In the genomic region with DNA sequence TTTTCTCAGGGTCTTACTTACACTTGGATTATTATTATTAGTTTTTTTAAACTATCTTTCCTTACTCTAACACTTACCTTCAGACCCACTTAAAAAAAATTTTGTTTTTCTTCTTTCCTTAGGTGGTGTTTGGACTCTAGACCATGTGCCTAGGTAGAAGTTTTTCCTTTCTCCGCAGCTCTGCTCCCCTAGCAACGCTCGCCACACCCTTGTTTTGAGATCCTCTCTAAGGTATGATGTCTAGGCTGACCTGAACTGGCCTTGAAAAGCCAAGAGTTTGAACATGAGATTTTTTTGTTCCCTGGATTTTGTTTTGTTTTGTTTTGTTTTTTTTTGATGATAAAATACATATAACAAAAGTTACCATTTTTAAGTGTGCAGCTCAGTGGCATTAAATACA, we compare ENCODE assay signal across 24 cellular contexts. TPM values are rescaled to one million over a fixed set of nuclear protein-coding genes. Genes with fewer than 3 reads are reported as not detected.
DNase-seq lines count a peak whose midpoint lies in the region; ATAC-seq, FAIRE-seq and TF ChIP-seq lines count a peak whose summit lies in the region.
"Had no signal": no experiment of that assay in that cellular context is flagged by ENCODE, and none has a peak within 500 bp of the region (broad histone marks: within the 10 kb centered on the region; RNA-seq: fewer than 3 reads in every experiment).

No MANE protein-coding gene starts in this region.

- no peak for TF ChIP-seq EP300 in HepG2 (IDR thresholded peaks at IDR 0.05; ENCODE audit: low read depth in 2 of 2, low read length in 2 of 2)
- no peak for TF ChIP-seq EP300 in HepG2 (CRISPR knock-in tag; IDR thresholded peaks at IDR 0.05; ENCODE audit: borderline replicate concordance)
- TF ChIP-seq EP300 in SK-N-SH (IDR thresholded peaks at IDR 0.05; ENCODE audit: borderline replicate concordance in 1 of 2, low read depth in 1 of 2, low read length in 1 of 2): no peak

- H3K9ac ChIP-seq in HepG2 (ENCODE audit: insufficient read depth, low read depth, low read length): no peak overlapping the region
- H3K9ac ChIP-seq in subcutaneous abdominal adipose tissue (ENCODE audit: low read length in 5 of 5): peak overlapping the region in 2 of 5 donors; percentile 66 to 67
- H3K9ac ChIP-seq in SK-N-SH: no peak overlapping the region
- H3K9ac ChIP-seq: parathyroid adenoma had no signal

- H3K27ac Mint-ChIP-seq in T-helper 17 cell: peak overlapping the region; percentile 57

- TF ChIP-seq POLR2A in right lobe of liver (IDR thresholded peaks at IDR 0.05) (no peak), HepG2 (IDR thresholded peaks at IDR 0.05; ENCODE audit: insufficient read depth in 1 of 2, low read depth in 2 of 2, low read length in 2 of 2) (no peak)

- H3K4me3 Mint-ChIP-seq in T-helper 17 cell: no peak overlapping the region
- H3K4me3 Mint-ChIP-seq: nephron had no signal

- DNase-seq in right lobe of liver (no peak), HepG2 (ENCODE audit: low spot score) (no peak), T-helper 17 cell (no peak), mucosa of descending colon (no peak), SK-N-SH (no peak), RPMI8226 (no peak)
- DNase-seq: activated CD4-positive, alpha-beta T cell treated with anti-CD3 and anti-CD28 coated beads for 1 hour; activated effector memory CD4-positive, alpha-beta T cell treated with anti-CD3 and anti-CD28 coated beads, Interleukin-2, amount 50 U/mL, for 16 hours; body of pancreas; cerebellar nuclear complex; islet precursor cell; Kasumi-1; midbrain; NCI-H1436 treated with DMSO at 0.1 percent for 48 hours; right cardiac atrium; stimulated activated CD4-positive, alpha-beta T cell treated with anti-CD3 and anti-CD28 coated beads, Interleukin-2, amount 100 ng/mL, for 48 hours; testis had no signal

- H2AFZ ChIP-seq in HepG2 (ENCODE audit: low read length) (no peak overlapping the region), SK-N-SH (ENCODE audit: low read depth) (no peak overlapping the region)
- H2AFZ ChIP-seq: parathyroid adenoma had no signal

- H3K27me3 ChIP-seq in right lobe of liver (no peaks in the 10 kb centered on the region), HepG2 (ENCODE audit: control insufficient read depth in 1 of 2, insufficient read depth in 2 of 2, low read length in 2 of 2) (no peaks in the 10 kb centered on the region), subcutaneous abdominal adipose tissue (ENCODE audit: control insufficient read depth in 5 of 5, insufficient read depth in 4 of 5, low read length in 5 of 5) (no peaks in the 10 kb centered on the region), SK-N-SH (ENCODE audit: insufficient read depth) (no peaks in the 10 kb centered on the region)
- H3K27me3 ChIP-seq: body of pancreas, testis had no signal

- no peaks in the 10 kb centered on the region for H3K9me2 ChIP-seq in SK-N-SH

- peak overlapping the region in 2 of 3 donors; percentile 86 to 87 for H3K27ac ChIP-seq in right lobe of liver
- H3K27ac ChIP-seq in HepG2 (ENCODE audit: extremely low read length, insufficient read depth, low read length): no peak overlapping the region
- H3K27ac ChIP-seq in subcutaneous abdominal adipose tissue (ENCODE audit: low read depth, low read length): peak overlapping the region; percentile 45
- no peak overlapping the region for H3K27ac ChIP-seq in SK-N-SH (ENCODE audit: low read depth in 2 of 2, low read length in 1 of 2)
- H3K27ac ChIP-seq: body of pancreas, HL-60, parathyroid adenoma, RWPE1, testis had no signal

- no peak overlapping the region for H3K4me2 ChIP-seq in HepG2 (ENCODE audit: low read depth, low read length)
- H3K4me2 ChIP-seq in SK-N-SH: no peak overlapping the region

- peaks cover 75% of the 10 kb centered on the region for H3K79me2 ChIP-seq in HepG2 (ENCODE audit: insufficient read depth, low read length)
- peaks cover 97% of the 10 kb centered on the region for H3K79me2 ChIP-seq in SK-N-SH (ENCODE audit: insufficient read depth)

- CTCF ChIA-PET in HepG2 (lab: Yijun Ruan, JAX; ENCODE audit: low intra/inter-chr PET ratio, low total read pairs): no interaction called here
- CTCF ChIA-PET in SK-N-SH (lab: Yijun Ruan, JAX): interaction anchor here (1.2 to 1.3 kb wide), 2 partner anchors 12 to 16 kb away, joined by 3 to 6 read pairs; no protein-coding TSS in a partner anchor

- peaks cover 0 to 51% (median 24%) of the 10 kb centered on the region in 4 donors for H3K4me1 ChIP-seq in right lobe of liver
- H3K4me1 ChIP-seq in HepG2 (ENCODE audit: insufficient read depth, low read length): peaks cover 35% of the 10 kb centered on the region
- peaks cover 31% of the 10 kb centered on the region for H3K4me1 ChIP-seq in mucosa of descending colon (ENCODE audit: low read depth)
- peaks cover 5 to 48% (median 42%) of the 10 kb centered on the region in 5 donors for H3K4me1 ChIP-seq in subcutaneous abdominal adipose tissue (ENCODE audit: control insufficient read depth in 5 of 5, insufficient read depth in 5 of 5, low read length in 5 of 5)
- H3K4me1 ChIP-seq in SK-N-SH (ENCODE audit: control insufficient read depth in 1 of 2, insufficient read depth in 2 of 2, low read depth in 1 of 2, low read length in 1 of 2): peaks cover 0 to 21% of the 10 kb centered on the region in 2 experiments; a peak in 3 of 4 replicates

- no peaks in the 10 kb centered on the region for H3F3A ChIP-seq in SK-N-SH (replicated peaks; ENCODE audit: insufficient read depth)

- WGBS in right lobe of liver (ENCODE audit: insufficient coverage, low coverage, low lambda C conversion rate, missing lambda C conversion rate): 84% methylated on average over 3 of the region's 3 CpGs
- 97% methylated on average over 3 of the region's 3 CpGs for WGBS in HepG2 (ENCODE audit: low lambda C conversion rate)
- WGBS in SK-N-SH (ENCODE audit: low lambda C conversion rate): 90% methylated on average over 3 of the region's 3 CpGs

- ATAC-seq in right lobe of liver (no peak), HepG2 (no peak), T-helper 17 cell (no peak), mucosa of descending colon (peak; percentile 62), HG02981 (IDR thresholded peaks at IDR 0.05; ENCODE audit: unreplicated experiment) (no peak)
- ATAC-seq: body of pancreas, right cardiac atrium had no signal

- 0 out of 2 replicates have a peak, but pooled peaks cover 5% of the 10 kb centered on the region for H4K20me1 ChIP-seq in HepG2 (ENCODE audit: insufficient read depth, low read length)
- H4K20me1 ChIP-seq in SK-N-SH (ENCODE audit: insufficient read depth): peaks cover 55% of the 10 kb centered on the region

- in situ Hi-C loops in HepG2 (cut with HindIII; ENCODE audit: extremely low pct_ligation_motif_present, low pct_unique_long_range_greater_than_20kb): no loop called here

- no peak overlapping the region for H3K4me3 ChIP-seq in right lobe of liver
- no peak overlapping the region for H3K4me3 ChIP-seq in HepG2 (replicated peaks in 1 of 3; ENCODE audit: insufficient read depth in 1 of 3, low read depth in 2 of 3, low read length in 3 of 3)
- H3K4me3 ChIP-seq in mucosa of descending colon: no peak overlapping the region
- no peak overlapping the region for H3K4me3 ChIP-seq in subcutaneous abdominal adipose tissue (ENCODE audit: low read depth in 1 of 5, low read length in 5 of 5)
- no peak overlapping the region for H3K4me3 ChIP-seq in SK-N-SH (ENCODE audit: low read depth in 2 of 2, low read length in 1 of 2)
- H3K4me3 ChIP-seq: body of pancreas, testis had no signal

- peaks cover 14% of the 10 kb centered on the region for H3K36me3 Mint-ChIP-seq in T-helper 17 cell (ENCODE audit: low read depth)

- no peaks in the 10 kb centered on the region for H3K9me3 ChIP-seq in right lobe of liver
- H3K9me3 ChIP-seq in HepG2 (ENCODE audit: low read length): no peaks in the 10 kb centered on the region
- H3K9me3 ChIP-seq in T-helper 17 cell (ENCODE audit: control insufficient read depth, low read length, poor library complexity, severe bottlenecking): no peaks in the 10 kb centered on the region
- H3K9me3 ChIP-seq in mucosa of descending colon: no peaks in the 10 kb centered on the region
- no peaks in the 10 kb centered on the region for H3K9me3 ChIP-seq in subcutaneous abdominal adipose tissue (ENCODE audit: control insufficient read depth in 5 of 5, low read length in 5 of 5)
- H3K9me3 ChIP-seq in SK-N-SH: no peaks in the 10 kb centered on the region
- H3K9me3 ChIP-seq: body of pancreas, testis had no signal

- peaks cover 29% of the 10 kb centered on the region for H3K4me1 Mint-ChIP-seq in T-helper 17 cell

- intact Hi-C loops in right lobe of liver (cut with DNase I) (no loop called here), HepG2 (cut with micrococcal nuclease; ENCODE audit: unreplicated experiment) (no loop called here), mucosa of descending colon (cut with DNase I, micrococcal nuclease) (no loop called here)

- TF ChIP-seq CTCF in right lobe of liver (IDR thresholded peaks at IDR 0.05): no peak
- no peak for TF ChIP-seq CTCF in HepG2 (CRISPR knock-in tag; IDR thresholded peaks at IDR 0.05)
- no peak for TF ChIP-seq CTCF in mucosa of descending colon (IDR thresholded peaks at IDR 0.05)
- TF ChIP-seq CTCF in SK-N-SH (IDR thresholded peaks at IDR 0.05): no peak

- no peak for FAIRE-seq in HepG2 (lab: Jason Lieb, UNC)
- FAIRE-seq: GM12891 had no signal

- TF ChIP-seq RAD21 in HepG2 (CRISPR knock-in tag; IDR thresholded peaks at IDR 0.05) (no peak), SK-N-SH (IDR thresholded peaks at IDR 0.05; ENCODE audit: low read length) (no peak)

- no TSS peak for BruUV-seq in HepG2 (replicated peaks; lab: Mats Ljungman, UMichigan)

- no peaks in the 10 kb centered on the region for H3K27me3 Mint-ChIP-seq in T-helper 17 cell

- POLR2A ChIA-PET in HepG2 (lab: Yijun Ruan, JAX) (interaction anchor here (1.1 kb wide), 1 partner anchor 53 kb away, joined by 3 read pairs; no protein-coding TSS in a partner anchor), SK-N-SH (lab: Yijun Ruan, JAX) (interaction anchor here (0.6 kb wide), 1 partner anchor 33 kb away, joined by 3 read pairs; no protein-coding TSS in a partner anchor)

- H3K36me3 ChIP-seq in right lobe of liver: peaks cover 0 to 18% (median 6%) of the 10 kb centered on the region in 4 donors
- peaks cover 12 to 27% of the 10 kb centered on the region in 2 experiments for H3K36me3 ChIP-seq in HepG2 (replicated peaks in 1 of 2; ENCODE audit: control insufficient read depth in 1 of 2, insufficient read depth in 2 of 2, low read length in 2 of 2)
- no peaks in the 10 kb centered on the region for H3K36me3 ChIP-seq in mucosa of descending colon (ENCODE audit: low read depth)
- H3K36me3 ChIP-seq in subcutaneous abdominal adipose tissue (ENCODE audit: control insufficient read depth in 5 of 5, insufficient read depth in 5 of 5, low read length in 5 of 5): peaks cover 8 to 39% (median 21%) of the 10 kb centered on the region in 5 donors
- H3K36me3 ChIP-seq in SK-N-SH (replicated peaks in 1 of 2; ENCODE audit: control insufficient read depth in 1 of 2, insufficient read depth in 2 of 2, low read length in 1 of 2): peaks cover 4 to 21% of the 10 kb centered on the region in 2 experiments

RNA-seq across cellular contexts. Expression of gene ZNF592, which starts 16.2 kb away (rescaled TPM):
- total RNA-seq in right lobe of liver (10 to 100 TPM; 10.8 to 13.2 (median 12.1) TPM), HepG2 (2016; rRNA removed; fragmentation: Illumina TruSeq; extraction: Trizol) (8.2 and 8.6 TPM in 2 replicates), T-helper 17 cell (10 to 100 TPM; 33.8 to 36.5 TPM), mucosa of descending colon (10 to 100 TPM; 29.4 to 35.3 (median 33.4) TPM)
- total RNA-seq in HepG2 (2016; cell fraction: cytosol; rRNA removed; fragmentation: Illumina TruSeq; extraction: Trizol; ENCODE audit: low read depth): 1.7 and 1.8 TPM in 2 replicates
- total RNA-seq in HepG2 (2016; cell fraction: insoluble cytoplasmic fraction; rRNA removed; fragmentation: Illumina TruSeq; extraction: Trizol): 6.8 and 8.5 TPM in 2 replicates
- 8.4 and 9.5 TPM in 2 replicates for total RNA-seq in HepG2 (2016; cell fraction: membrane; rRNA removed; fragmentation: Illumina TruSeq; extraction: Trizol)
- total RNA-seq in HepG2 (2016; cell fraction: nucleus; rRNA removed; fragmentation: Illumina TruSeq; extraction: Trizol): 7.9 and 9.7 TPM in 2 replicates
- polyA plus RNA-seq in HepG2 (2011; rRNA removed) (9.8 and 11.1 TPM in 2 replicates), SK-N-SH (2012; rRNA removed) (8.0 and 8.7 TPM in 2 replicates)
- polyA plus RNA-seq in HepG2 (2011; cell fraction: cytosol; rRNA removed): 6.3 and 8.1 TPM in 2 replicates
- 20.4 and 23.3 TPM in 2 replicates for polyA plus RNA-seq in HepG2 (2011; cell fraction: nucleus; rRNA removed)
- 12.5 and 12.7 TPM in 2 replicates for polyA plus RNA-seq in HepG2 (2012)
- 3.1 and 4.1 TPM in 2 replicates for polyA plus RNA-seq in HepG2 (2016; cell fraction: cytosol; fragmentation: Illumina TruSeq; extraction: Trizol; ENCODE audit: low read depth)
- polyA plus RNA-seq in HepG2 (2016; cell fraction: insoluble cytoplasmic fraction; fragmentation: Illumina TruSeq; extraction: Trizol; ENCODE audit: low read depth): 9.8 and 14.4 TPM in 2 replicates
- polyA plus RNA-seq in HepG2 (2016; cell fraction: membrane; fragmentation: Illumina TruSeq; extraction: Trizol; ENCODE audit: low read depth): 12.8 and 14.8 TPM in 2 replicates
- polyA plus RNA-seq in HepG2 (2016; cell fraction: nucleus; fragmentation: Illumina TruSeq; extraction: Trizol; ENCODE audit: insufficient read depth, low read depth): 17.8 and 21.0 TPM in 2 replicates
- 18.8 and 22.0 TPM in 2 replicates for polyA minus RNA-seq in HepG2 (2011; rRNA and poly(A)+ RNA removed; ENCODE audit: low replicate concordance)
- polyA minus RNA-seq in HepG2 (2011; cell fraction: cytosol; rRNA and poly(A)+ RNA removed): 8.2 and 9.7 TPM in 2 replicates
- 13.8 and 15.7 TPM in 2 replicates for polyA minus RNA-seq in HepG2 (2011; cell fraction: nucleus; rRNA and poly(A)+ RNA removed)
- polyA plus RNA-seq in SK-N-SH (2012; cell fraction: cytosol; rRNA removed): 4.2 and 5.8 TPM in 2 replicates
- 18.7 and 18.8 TPM in 2 replicates for polyA plus RNA-seq in SK-N-SH (2012; cell fraction: nucleus; rRNA removed)

RNA-seq across cellular contexts. Expression of gene SEC11A, which starts 48.6 kb away (rescaled TPM):
- total RNA-seq in right lobe of liver: 10 to 100 TPM; 58.7 to 71.5 (median 65.3) TPM
- total RNA-seq in HepG2 (2016; rRNA removed; fragmentation: Illumina TruSeq; extraction: Trizol): 194 and 230 TPM in 2 replicates
- 209 and 247 TPM in 2 replicates for total RNA-seq in HepG2 (2016; cell fraction: cytosol; rRNA removed; fragmentation: Illumina TruSeq; extraction: Trizol; ENCODE audit: low read depth)
- total RNA-seq in HepG2 (2016; cell fraction: insoluble cytoplasmic fraction; rRNA removed; fragmentation: Illumina TruSeq; extraction: Trizol): 197 and 238 TPM in 2 replicates
- total RNA-seq in HepG2 (2016; cell fraction: membrane; rRNA removed; fragmentation: Illumina TruSeq; extraction: Trizol): 313 and 374 TPM in 2 replicates
- total RNA-seq in HepG2 (2016; cell fraction: nucleus; rRNA removed; fragmentation: Illumina TruSeq; extraction: Trizol): 129 and 147 TPM in 2 replicates
- polyA plus RNA-seq in HepG2 (2011; rRNA removed): 107 and 141 TPM in 2 replicates
- 74.2 and 119 TPM in 2 replicates for polyA plus RNA-seq in HepG2 (2011; cell fraction: cytosol; rRNA removed)
- polyA plus RNA-seq in HepG2 (2011; cell fraction: nucleus; rRNA removed): 17.5 and 29.2 TPM in 2 replicates
- polyA plus RNA-seq in HepG2 (2012): 188 and 211 TPM in 2 replicates
- 239 and 241 TPM in 2 replicates for polyA plus RNA-seq in HepG2 (2016; cell fraction: cytosol; fragmentation: Illumina TruSeq; extraction: Trizol; ENCODE audit: low read depth)
- 215 TPM in 2 replicates for polyA plus RNA-seq in HepG2 (2016; cell fraction: insoluble cytoplasmic fraction; fragmentation: Illumina TruSeq; extraction: Trizol; ENCODE audit: low read depth)
- polyA plus RNA-seq in HepG2 (2016; cell fraction: membrane; fragmentation: Illumina TruSeq; extraction: Trizol; ENCODE audit: low read depth): 325 and 350 TPM in 2 replicates
- 211 and 253 TPM in 2 replicates for polyA plus RNA-seq in HepG2 (2016; cell fraction: nucleus; fragmentation: Illumina TruSeq; extraction: Trizol; ENCODE audit: insufficient read depth, low read depth)
- 37.6 and 79.1 TPM in 2 replicates for polyA minus RNA-seq in HepG2 (2011; rRNA and poly(A)+ RNA removed; ENCODE audit: low replicate concordance)
- polyA minus RNA-seq in HepG2 (2011; cell fraction: cytosol; rRNA and poly(A)+ RNA removed): 39.8 and 41.3 TPM in 2 replicates
- polyA minus RNA-seq in HepG2 (2011; cell fraction: nucleus; rRNA and poly(A)+ RNA removed): 32.6 and 34.2 TPM in 2 replicates
- 10 to 100 TPM; 53.1 to 67.7 TPM for total RNA-seq in T-helper 17 cell
- total RNA-seq in mucosa of descending colon: 100 to 1,000 TPM; 112 to 143 (median 119) TPM
- 107 and 134 TPM in 2 replicates for polyA plus RNA-seq in SK-N-SH (2012; rRNA removed)
- 179 and 266 TPM in 2 replicates for polyA plus RNA-seq in SK-N-SH (2012; cell fraction: cytosol; rRNA removed)
- polyA plus RNA-seq in SK-N-SH (2012; cell fraction: nucleus; rRNA removed): 16.4 and 38.3 TPM in 2 replicates

RNA-seq across cellular contexts. Expression of gene ALPK3, which starts 52.6 kb away (rescaled TPM):
- total RNA-seq in right lobe of liver (10 to 100 TPM in 1 of 6 experiments, 1 to 10 TPM in 5; 1.3 to 12.5 (median 5.5) TPM), HepG2 (2016; rRNA removed; fragmentation: Illumina TruSeq; extraction: Trizol) (0.03 and 0.04 TPM in 2 replicates), T-helper 17 cell (under 1 TPM; 0.15 to 0.78 TPM), mucosa of descending colon (10 to 100 TPM in 1 of 3 donors, 1 to 10 TPM in 2; 1.3 to 15.3 (median 1.9) TPM)
- under 0.01 TPM in 1 of 2 replicates, not detected in the other for total RNA-seq in HepG2 (2016; cell fraction: cytosol; rRNA removed; fragmentation: Illumina TruSeq; extraction: Trizol; ENCODE audit: low read depth)
- 0.03 and 0.04 TPM in 2 replicates for total RNA-seq in HepG2 (2016; cell fraction: insoluble cytoplasmic fraction; rRNA removed; fragmentation: Illumina TruSeq; extraction: Trizol)
- total RNA-seq in HepG2 (2016; cell fraction: membrane; rRNA removed; fragmentation: Illumina TruSeq; extraction: Trizol): not detected in 2 replicates
- 0.03 and 0.34 TPM in 2 replicates for total RNA-seq in HepG2 (2016; cell fraction: nucleus; rRNA removed; fragmentation: Illumina TruSeq; extraction: Trizol)
- polyA plus RNA-seq in HepG2 (2011; rRNA removed) (0.10 and 0.42 TPM in 2 replicates), SK-N-SH (2012; rRNA removed) (0.16 TPM in 2 replicates)
- 0.03 and 0.05 TPM in 2 replicates for polyA plus RNA-seq in HepG2 (2011; cell fraction: cytosol; rRNA removed)
- 0.31 and 0.56 TPM in 2 replicates for polyA plus RNA-seq in HepG2 (2011; cell fraction: nucleus; rRNA removed)
- polyA plus RNA-seq in HepG2 (2012): 0.13 and 0.16 TPM in 2 replicates
- polyA plus RNA-seq in HepG2 (2016; cell fraction: cytosol; fragmentation: Illumina TruSeq; extraction: Trizol; ENCODE audit: low read depth): not detected in 2 replicates
- 0.02 TPM in 1 of 2 replicates, not detected in the other for polyA plus RNA-seq in HepG2 (2016; cell fraction: insoluble cytoplasmic fraction; fragmentation: Illumina TruSeq; extraction: Trizol; ENCODE audit: low read depth)
- polyA plus RNA-seq in HepG2 (2016; cell fraction: membrane; fragmentation: Illumina TruSeq; extraction: Trizol; ENCODE audit: low read depth): not detected in 2 replicates
- polyA plus RNA-seq in HepG2 (2016; cell fraction: nucleus; fragmentation: Illumina TruSeq; extraction: Trizol; ENCODE audit: insufficient read depth, low read depth): 0.12 TPM in 1 of 2 replicates, not detected in the other
- polyA minus RNA-seq in HepG2 (2011; rRNA and poly(A)+ RNA removed; ENCODE audit: low replicate concordance): 0.10 and 0.65 TPM in 2 replicates
- polyA minus RNA-seq in HepG2 (2011; cell fraction: cytosol; rRNA and poly(A)+ RNA removed): not detected in 2 replicates
- polyA minus RNA-seq in HepG2 (2011; cell fraction: nucleus; rRNA and poly(A)+ RNA removed): 0.12 and 0.13 TPM in 2 replicates
- 0.08 and 0.09 TPM in 2 replicates for polyA plus RNA-seq in SK-N-SH (2012; cell fraction: cytosol; rRNA removed)
- 1.3 and 2.0 TPM in 2 replicates for polyA plus RNA-seq in SK-N-SH (2012; cell fraction: nucleus; rRNA removed)

Comparison
In these comparisons a context has a peak if more than half of its experiments do, and no peak if none do; other contexts are left out.
1. H3K27ac ChIP-seq: peak in right lobe of liver (2 of 3) and subcutaneous abdominal adipose tissue (single experiment); none in HepG2 (single experiment) and SK-N-SH (0 of 2).